1 cellular context compared by ENCODE assay signal in the genomic region with DNA sequence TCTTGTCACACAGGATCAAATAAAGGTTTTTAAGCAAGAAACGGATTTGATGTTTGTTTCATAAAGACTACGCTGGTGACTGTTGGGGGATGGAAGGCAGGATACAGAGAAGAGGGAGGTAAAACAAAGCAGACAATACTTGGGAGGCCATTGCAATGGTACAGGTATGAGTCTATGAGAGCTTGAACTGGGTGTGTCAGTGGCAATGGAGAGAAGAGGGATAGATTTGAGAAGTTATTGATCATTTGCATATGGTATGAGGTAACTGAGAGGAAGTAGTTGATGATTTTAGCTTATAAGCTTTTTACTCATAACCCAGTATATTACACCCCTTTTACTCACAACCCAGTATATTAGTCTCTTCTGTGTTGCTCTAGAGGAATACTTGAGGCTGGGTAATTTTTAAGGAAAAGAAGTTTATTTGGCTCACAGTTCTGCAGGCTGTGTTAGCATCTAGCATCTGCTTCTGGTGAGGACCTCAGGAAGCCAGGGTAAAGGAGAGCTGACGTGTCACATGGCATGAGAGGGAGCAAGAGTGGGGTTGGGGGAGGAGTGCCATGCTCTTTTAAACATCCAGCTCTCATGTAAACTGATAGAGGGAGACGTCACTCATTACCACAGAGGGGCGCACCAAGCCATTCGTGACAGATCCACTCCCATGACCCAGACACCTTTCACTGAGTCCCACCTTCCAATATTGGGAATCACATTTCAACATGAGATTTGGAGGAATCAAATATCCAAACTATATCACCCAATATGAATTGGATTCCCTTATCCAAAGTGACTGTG.
TF ChIP-seq lines count a peak whose summit lies in the region.

No MANE protein-coding gene starts in this region.

TF ChIP-seq in K562, 482 proteins besides CTCF, POLR2A, EP300 and RAD21 (continued from another document):
- TF ChIP-seq, protein P1, sequence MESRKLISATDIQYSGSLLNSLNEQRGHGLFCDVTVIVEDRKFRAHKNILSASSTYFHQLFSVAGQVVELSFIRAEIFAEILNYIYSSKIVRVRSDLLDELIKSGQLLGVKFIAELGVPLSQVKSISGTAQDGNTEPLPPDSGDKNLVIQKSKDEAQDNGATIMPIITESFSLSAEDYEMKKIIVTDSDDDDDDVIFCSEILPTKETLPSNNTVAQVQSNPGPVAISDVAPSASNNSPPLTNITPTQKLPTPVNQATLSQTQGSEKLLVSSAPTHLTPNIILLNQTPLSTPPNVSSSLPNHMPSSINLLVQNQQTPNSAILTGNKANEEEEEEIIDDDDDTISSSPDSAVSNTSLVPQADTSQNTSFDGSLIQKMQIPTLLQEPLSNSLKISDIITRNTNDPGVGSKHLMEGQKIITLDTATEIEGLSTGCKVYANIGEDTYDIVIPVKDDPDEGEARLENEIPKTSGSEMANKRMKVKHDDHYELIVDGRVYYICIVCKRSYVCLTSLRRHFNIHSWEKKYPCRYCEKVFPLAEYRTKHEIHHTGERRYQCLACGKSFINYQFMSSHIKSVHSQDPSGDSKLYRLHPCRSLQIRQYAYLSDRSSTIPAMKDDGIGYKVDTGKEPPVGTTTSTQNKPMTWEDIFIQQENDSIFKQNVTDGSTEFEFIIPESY (CRISPR knock-in tag; IDR thresholded peaks at IDR 0.05): no peak
- TF ChIP-seq HCFC1 (IDR thresholded peaks at IDR 0.05; ENCODE audit: low read depth, low read length) (no peak), MTA3 (IDR thresholded peaks at IDR 0.05; ENCODE audit: borderline replicate concordance) (no peak), NFYB (IDR thresholded peaks at IDR 0.05; ENCODE audit: extremely low read depth, insufficient read length) (no peak), PYGO2 (tag; IDR thresholded peaks at IDR 0.05) (no peak), JUNB (CRISPR knock-in tag; conservative IDR thresholded peaks at IDR 0.05) (no peak), ZSCAN29 (IDR thresholded peaks at IDR 0.05) (no peak), ZNF217 (CRISPR knock-in tag; IDR thresholded peaks at IDR 0.05) (no peak), ADNP (tag; IDR thresholded peaks at IDR 0.05) (no peak), ZNF699 (CRISPR knock-in tag; IDR thresholded peaks at IDR 0.05; ENCODE audit: insufficient replicate concordance) (no peak), DMBX1 (CRISPR knock-in tag; IDR thresholded peaks at IDR 0.05; ENCODE audit: borderline replicate concordance) (no peak)
- TF ChIP-seq, protein P2, sequence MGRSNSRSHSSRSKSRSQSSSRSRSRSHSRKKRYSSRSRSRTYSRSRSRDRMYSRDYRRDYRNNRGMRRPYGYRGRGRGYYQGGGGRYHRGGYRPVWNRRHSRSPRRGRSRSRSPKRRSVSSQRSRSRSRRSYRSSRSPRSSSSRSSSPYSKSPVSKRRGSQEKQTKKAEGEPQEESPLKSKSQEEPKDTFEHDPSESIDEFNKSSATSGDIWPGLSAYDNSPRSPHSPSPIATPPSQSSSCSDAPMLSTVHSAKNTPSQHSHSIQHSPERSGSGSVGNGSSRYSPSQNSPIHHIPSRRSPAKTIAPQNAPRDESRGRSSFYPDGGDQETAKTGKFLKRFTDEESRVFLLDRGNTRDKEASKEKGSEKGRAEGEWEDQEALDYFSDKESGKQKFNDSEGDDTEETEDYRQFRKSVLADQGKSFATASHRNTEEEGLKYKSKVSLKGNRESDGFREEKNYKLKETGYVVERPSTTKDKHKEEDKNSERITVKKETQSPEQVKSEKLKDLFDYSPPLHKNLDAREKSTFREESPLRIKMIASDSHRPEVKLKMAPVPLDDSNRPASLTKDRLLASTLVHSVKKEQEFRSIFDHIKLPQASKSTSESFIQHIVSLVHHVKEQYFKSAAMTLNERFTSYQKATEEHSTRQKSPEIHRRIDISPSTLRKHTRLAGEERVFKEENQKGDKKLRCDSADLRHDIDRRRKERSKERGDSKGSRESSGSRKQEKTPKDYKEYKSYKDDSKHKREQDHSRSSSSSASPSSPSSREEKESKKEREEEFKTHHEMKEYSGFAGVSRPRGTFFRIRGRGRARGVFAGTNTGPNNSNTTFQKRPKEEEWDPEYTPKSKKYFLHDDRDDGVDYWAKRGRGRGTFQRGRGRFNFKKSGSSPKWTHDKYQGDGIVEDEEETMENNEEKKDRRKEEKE (IDR thresholded peaks at IDR 0.05; ENCODE audit: borderline replicate concordance in 1 of 2, control insufficient read depth in 1 of 2, low read depth in 2 of 2, low read length in 1 of 2): no peak
TF ChIP-seq in K562: peak in this region for 0.
